In the genomic region with DNA sequence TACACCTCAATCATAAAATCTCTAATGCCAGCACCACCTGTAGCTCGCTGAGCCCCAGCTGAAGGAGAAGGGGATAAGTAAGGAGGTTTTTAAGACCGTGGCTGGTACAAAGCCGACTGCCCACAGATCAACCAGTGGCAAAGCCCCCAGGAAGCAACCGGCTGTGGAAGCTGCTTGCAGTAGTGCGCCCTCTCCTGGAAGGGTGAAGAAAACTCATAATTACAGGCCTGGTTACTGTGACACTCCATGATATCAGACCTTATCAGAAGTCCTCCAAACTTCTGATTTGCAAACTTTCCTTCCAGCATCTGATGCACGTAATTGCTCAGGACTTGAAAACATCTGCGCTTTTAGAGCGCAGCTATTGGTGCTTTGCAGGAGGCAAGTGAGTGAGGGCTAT, we compare ENCODE assay signal across 1 cellular context.
TF ChIP-seq lines count a peak whose summit lies in the region.

No MANE protein-coding gene starts in this region.

TF ChIP-seq in GM12878, 131 proteins besides CTCF, POLR2A, EP300 and RAD21 (continued from another document):
- TF ChIP-seq, protein P1, sequence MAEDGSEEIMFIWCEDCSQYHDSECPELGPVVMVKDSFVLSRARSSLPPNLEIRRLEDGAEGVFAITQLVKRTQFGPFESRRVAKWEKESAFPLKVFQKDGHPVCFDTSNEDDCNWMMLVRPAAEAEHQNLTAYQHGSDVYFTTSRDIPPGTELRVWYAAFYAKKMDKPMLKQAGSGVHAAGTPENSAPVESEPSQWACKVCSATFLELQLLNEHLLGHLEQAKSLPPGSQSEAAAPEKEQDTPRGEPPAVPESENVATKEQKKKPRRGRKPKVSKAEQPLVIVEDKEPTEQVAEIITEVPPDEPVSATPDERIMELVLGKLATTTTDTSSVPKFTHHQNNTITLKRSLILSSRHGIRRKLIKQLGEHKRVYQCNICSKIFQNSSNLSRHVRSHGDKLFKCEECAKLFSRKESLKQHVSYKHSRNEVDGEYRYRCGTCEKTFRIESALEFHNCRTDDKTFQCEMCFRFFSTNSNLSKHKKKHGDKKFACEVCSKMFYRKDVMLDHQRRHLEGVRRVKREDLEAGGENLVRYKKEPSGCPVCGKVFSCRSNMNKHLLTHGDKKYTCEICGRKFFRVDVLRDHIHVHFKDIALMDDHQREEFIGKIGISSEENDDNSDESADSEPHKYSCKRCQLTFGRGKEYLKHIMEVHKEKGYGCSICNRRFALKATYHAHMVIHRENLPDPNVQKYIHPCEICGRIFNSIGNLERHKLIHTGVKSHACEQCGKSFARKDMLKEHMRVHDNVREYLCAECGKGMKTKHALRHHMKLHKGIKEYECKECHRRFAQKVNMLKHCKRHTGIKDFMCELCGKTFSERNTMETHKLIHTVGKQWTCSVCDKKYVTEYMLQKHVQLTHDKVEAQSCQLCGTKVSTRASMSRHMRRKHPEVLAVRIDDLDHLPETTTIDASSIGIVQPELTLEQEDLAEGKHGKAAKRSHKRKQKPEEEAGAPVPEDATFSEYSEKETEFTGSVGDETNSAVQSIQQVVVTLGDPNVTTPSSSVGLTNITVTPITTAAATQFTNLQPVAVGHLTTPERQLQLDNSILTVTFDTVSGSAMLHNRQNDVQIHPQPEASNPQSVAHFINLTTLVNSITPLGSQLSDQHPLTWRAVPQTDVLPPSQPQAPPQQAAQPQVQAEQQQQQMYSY (CRISPR knock-in tag; IDR thresholded peaks at IDR 0.05): no peak
- TF ChIP-seq ZNF207 (IDR thresholded peaks at IDR 0.05; ENCODE audit: borderline replicate concordance): no peak
- TF ChIP-seq CHD2 (IDR thresholded peaks at IDR 0.05; ENCODE audit: borderline replicate concordance, low read depth, low read length): no peak
- no peak for TF ChIP-seq ZNF217 (IDR thresholded peaks at IDR 0.05)
- no peak for TF ChIP-seq SREBF1 (IDR thresholded peaks at IDR 0.05; ENCODE audit: low read length)
TF ChIP-seq in GM12878: peak in this region for 0.
